3 cellular contexts compared by ENCODE assay signal in the genomic region with DNA sequence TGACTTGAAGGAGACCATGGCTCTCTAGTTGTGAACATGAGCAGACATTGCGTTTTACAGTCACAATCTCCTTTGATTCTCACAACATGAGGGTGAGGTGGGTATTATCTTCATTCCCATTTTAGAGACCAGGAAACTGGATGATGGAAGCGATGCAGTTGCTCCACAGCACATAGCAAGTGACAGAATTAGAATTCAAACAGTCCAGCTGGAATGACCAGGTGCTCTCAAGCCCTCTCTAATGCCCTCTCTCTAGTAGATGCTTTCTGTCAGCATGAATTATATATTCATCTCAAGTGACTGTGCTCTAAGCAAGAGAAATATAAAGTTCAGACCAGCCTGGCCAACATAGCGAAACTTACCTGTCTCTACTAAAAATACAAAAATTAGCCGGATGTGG.
"Had no signal": no experiment of that assay in that cellular context is flagged by ENCODE, and none has a peak within 500 bp of the region (broad histone marks: within the 10 kb centered on the region; RNA-seq: fewer than 3 reads in every experiment).

No MANE protein-coding gene starts in this region.

- H3K4me3 ChIP-seq: GM12878 had no signal

- DNase-seq: GDM1, GF-D8 had no signal
